In the genomic region with DNA sequence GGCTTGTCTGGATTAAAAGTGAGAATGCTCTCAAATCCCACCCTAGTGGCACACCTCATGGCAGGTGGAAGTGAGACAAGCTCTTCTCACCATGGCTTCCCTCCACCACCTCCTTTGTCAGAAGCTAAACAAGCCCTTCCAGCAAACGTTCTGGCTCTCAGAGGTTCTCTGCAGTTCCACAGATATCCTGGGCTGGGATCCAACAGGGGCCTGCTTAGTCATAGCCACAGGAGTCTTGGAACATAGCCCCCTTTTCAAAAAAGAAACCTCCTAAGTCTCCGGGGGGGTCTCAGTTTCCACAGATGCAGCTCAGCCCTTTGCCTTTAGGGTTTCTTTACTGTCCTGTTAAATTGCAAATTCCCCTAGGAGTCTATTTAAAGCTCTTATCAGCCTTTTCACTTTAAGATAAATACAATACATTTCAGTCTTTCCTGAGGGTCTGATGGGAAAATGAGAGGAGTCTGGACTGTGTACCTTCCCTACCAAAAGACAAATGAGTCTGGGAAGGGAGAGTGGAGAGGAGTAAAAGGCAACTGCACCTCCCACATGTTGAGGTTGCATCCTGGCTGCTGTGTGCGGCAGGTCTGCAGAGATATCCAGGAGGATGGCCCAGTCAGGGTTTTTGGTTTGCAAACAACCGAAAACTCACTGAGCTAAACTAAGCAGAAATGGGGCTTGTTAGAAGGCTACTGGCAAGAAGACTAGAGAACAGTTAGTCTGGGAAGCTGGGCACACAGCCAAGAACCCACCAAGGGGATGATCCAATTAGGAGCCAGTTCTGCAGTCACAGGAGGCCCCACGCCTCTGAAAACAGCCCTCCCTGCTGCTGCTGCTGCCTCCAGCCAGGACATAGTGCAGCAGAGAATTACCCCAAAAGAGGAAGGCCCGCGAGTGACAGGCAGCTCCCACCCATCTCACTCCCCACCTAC, we compare ENCODE assay signal across 10 cellular contexts. TPM values are rescaled to one million over a fixed set of nuclear protein-coding genes. Genes with fewer than 3 reads are reported as not detected.
DNase-seq lines count a peak whose midpoint lies in the region; ATAC-seq and TF ChIP-seq lines count a peak whose summit lies in the region.
"Had no signal": no experiment of that assay in that cellular context is flagged by ENCODE, and none has a peak within 500 bp of the region (broad histone marks: within the 10 kb centered on the region; RNA-seq: fewer than 3 reads in every experiment).

No MANE protein-coding gene starts in this region.

- intact Hi-C loops in activated CD4-positive, alpha-beta T cell treated with anti-CD3 and anti-CD28 coated beads, Interleukin-2, amount 10 ng/mL, durations not matched to agents 24 days and 14 days (cut with micrococcal nuclease): no loop called here
- intact Hi-C loops in transverse colon (cut with DNase I; ENCODE audit: low total_unique reads): no loop called here

- H3K4me3 Mint-ChIP-seq in activated CD4-positive, alpha-beta T cell treated with anti-CD3 and anti-CD28 coated beads, Interleukin-2, amount 10 ng/mL, durations not matched to agents 24 days and 14 days: no peak overlapping the region
- H3K4me3 Mint-ChIP-seq: memory B cell had no signal

- H3K9me3 Mint-ChIP-seq in activated CD4-positive, alpha-beta T cell treated with anti-CD3 and anti-CD28 coated beads, Interleukin-2, amount 10 ng/mL, durations not matched to agents 24 days and 14 days: no peaks in the 10 kb centered on the region

- no peaks in the 10 kb centered on the region for H3K36me3 ChIP-seq in transverse colon

- in situ Hi-C loops in transverse colon (cut with MboI; ENCODE audit: low pct_ligation_motif_present in 1 of 4, low pct_unique_long_range_greater_than_20kb in 1 of 4, low sequenced_read_pairs in 3 of 4): no loop called here

- TF ChIP-seq EP300 in transverse colon (IDR thresholded peaks at IDR 0.05; ENCODE audit: low read depth): no peak

- no peak overlapping the region for H3K4me3 ChIP-seq in transverse colon

- ATAC-seq in HG03439 (IDR thresholded peaks at IDR 0.05; ENCODE audit: unreplicated experiment) (no peak), HG02642 (IDR thresholded peaks at IDR 0.05; ENCODE audit: poor library complexity, unreplicated experiment) (no peak)

- TF ChIP-seq POLR2A in transverse colon (IDR thresholded peaks at IDR 0.05): no peak

- H3K4me1 Mint-ChIP-seq in activated CD4-positive, alpha-beta T cell treated with anti-CD3 and anti-CD28 coated beads, Interleukin-2, amount 10 ng/mL, durations not matched to agents 24 days and 14 days: peaks cover 2% of the 10 kb centered on the region
- H3K4me1 Mint-ChIP-seq: memory B cell had no signal

- H3K9me3 ChIP-seq in transverse colon: no peaks in the 10 kb centered on the region

- no peaks in the 10 kb centered on the region for H3K27me3 Mint-ChIP-seq in activated CD4-positive, alpha-beta T cell treated with anti-CD3 and anti-CD28 coated beads, Interleukin-2, amount 10 ng/mL, durations not matched to agents 24 days and 14 days

- peak overlapping the region; percentile 71 for H3K27ac ChIP-seq in layer of hippocampus (ENCODE audit: low read depth, low read length)
- peak overlapping the region; percentile 52 to 77 (median 72) for H3K27ac ChIP-seq in transverse colon
- H3K27ac ChIP-seq: C4-2B had no signal

- peak overlapping the region; percentile 22 for H3K27ac Mint-ChIP-seq in activated CD4-positive, alpha-beta T cell treated with anti-CD3 and anti-CD28 coated beads, Interleukin-2, amount 10 ng/mL, durations not matched to agents 24 days and 14 days
- H3K27ac Mint-ChIP-seq: memory B cell had no signal

- H3K27me3 ChIP-seq in layer of hippocampus (ENCODE audit: control insufficient read depth, insufficient read depth, low read length) (no peaks in the 10 kb centered on the region), transverse colon (no peaks in the 10 kb centered on the region)

- H3K4me1 ChIP-seq in transverse colon: peaks cover 3 to 16% (median 8%) of the 10 kb centered on the region in 4 donors

- TF ChIP-seq CTCF in transverse colon (IDR thresholded peaks at IDR 0.05): no peak

- no peak for DNase-seq in activated CD4-positive, alpha-beta T cell treated with anti-CD3 and anti-CD28 coated beads, Interleukin-2, amount 10 ng/mL, durations not matched to agents 24 days and 14 days
- no peak for DNase-seq in activated CD4-positive, alpha-beta T cell treated with anti-CD3 and anti-CD28 coated beads for 48 hours
- DNase-seq in amygdala (lab: John Stamatoyannopoulos, UW) (peak in 45 of 56 donors; percentile 5 to 72 (median 28)), transverse colon (peak; percentile 58)
- no peak for DNase-seq in stimulated activated CD8-positive, alpha-beta memory T cell treated with anti-CD3 and anti-CD28 coated beads, Interleukin-4, amount 100 ng/mL, for 48 hours

- WGBS in transverse colon (ENCODE audit: low coverage in 1 of 2), 2 donors: 47 to 55% methylated on average over 1 to 7 of the region's 7 CpGs

- no peaks in the 10 kb centered on the region for H3K36me3 Mint-ChIP-seq in activated CD4-positive, alpha-beta T cell treated with anti-CD3 and anti-CD28 coated beads, Interleukin-2, amount 10 ng/mL, durations not matched to agents 24 days and 14 days (ENCODE audit: low read depth)
- H3K36me3 Mint-ChIP-seq: memory B cell had no signal

RNA-seq across cellular contexts. Expression of a gene that starts 41.4 kb away (rescaled TPM):
- not detected in 2 replicates for total RNA-seq in activated CD4-positive, alpha-beta T cell treated with anti-CD3 and anti-CD28 coated beads, Interleukin-2, amount 10 ng/mL, durations not matched to agents 24 days and 14 days
- 1 to 10 TPM in 2 of 4 donors, not detected in 2; 1.8 to 2.4 TPM for total RNA-seq in transverse colon

Comparison
In these comparisons a context has a peak if more than half of its experiments do, and no peak if none do; other contexts are left out.
1. DNase-seq: peak in amygdala (45 of 56) and transverse colon (single experiment); none in activated CD4-positive, alpha-beta T cell treated with anti-CD3 and anti-CD28 coated beads, Interleukin-2, amount 10 ng/mL, durations not matched to agents 24 days and 14 days (single experiment), activated CD4-positive, alpha-beta T cell treated with anti-CD3 and anti-CD28 coated beads for 48 hours (single experiment) and stimulated activated CD8-positive, alpha-beta memory T cell treated with anti-CD3 and anti-CD28 coated beads, Interleukin-4, amount 100 ng/mL, for 48 hours (single experiment).